Comparison of ENCODE assay signal across 9 cellular contexts in the genomic region with DNA sequence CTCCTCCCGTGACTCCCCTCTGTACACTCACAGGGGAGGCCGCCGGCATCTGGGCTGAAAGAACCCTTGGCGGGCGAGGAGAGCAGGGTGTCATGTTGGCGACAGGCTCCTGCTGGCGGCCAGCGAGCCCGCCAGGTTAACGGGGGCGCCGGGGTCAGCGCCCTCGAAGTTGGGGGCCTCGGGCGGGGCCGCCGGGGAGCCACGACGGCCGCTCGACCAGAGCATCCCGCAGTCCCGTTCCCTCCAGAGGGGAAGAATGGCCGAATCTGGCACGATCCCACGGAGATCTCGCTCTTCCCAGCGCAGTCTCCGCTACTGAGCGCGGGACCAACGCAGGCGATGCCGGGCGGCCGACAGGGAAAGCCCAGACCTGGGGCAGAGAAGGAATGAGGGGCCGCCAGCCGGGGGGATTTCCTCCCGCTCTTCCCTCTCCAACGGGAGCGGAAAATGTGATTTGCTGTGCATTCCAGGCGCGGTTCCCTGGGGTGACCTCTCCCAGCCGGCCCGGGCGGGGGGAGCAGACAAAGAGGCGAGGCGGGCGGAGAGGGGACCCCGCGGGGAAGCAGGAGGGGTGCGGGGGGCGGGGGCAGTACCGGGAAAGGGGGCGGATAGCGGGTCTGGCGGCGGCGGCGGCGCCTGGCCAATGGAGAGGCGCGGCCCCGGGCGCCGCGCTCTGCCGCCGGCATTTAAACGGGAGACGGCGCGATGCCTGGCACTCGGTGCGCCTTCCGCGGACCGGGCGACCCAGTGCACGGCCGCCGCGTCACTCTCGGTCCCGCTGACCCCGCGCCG. TPM values are rescaled to one million over a fixed set of nuclear protein-coding genes. Genes with fewer than 3 reads are reported as not detected.
DNase-seq lines count a peak whose midpoint lies in the region; ATAC-seq, FAIRE-seq and TF ChIP-seq lines count a peak whose summit lies in the region.
"Had no signal": no experiment of that assay in that cellular context is flagged by ENCODE, and none has a peak within 500 bp of the region (broad histone marks: within the 10 kb centered on the region; RNA-seq: fewer than 3 reads in every experiment).

A gene (plus strand): TSS at position 715 of the 792 bp plus-strand sequence. CDS start 12,687 bp downstream, outside the sequence.

- H3K36me3 ChIP-seq in heart right ventricle: no peaks in the 10 kb centered on the region
- H3K36me3 ChIP-seq in right atrium auricular region: no peaks in the 10 kb centered on the region
- no peaks in the 10 kb centered on the region for H3K36me3 ChIP-seq in ectodermal cell (ENCODE audit: control insufficient read depth, insufficient read depth, low read length)
- H3K36me3 ChIP-seq in urinary bladder (ENCODE audit: insufficient read depth): no peaks in the 10 kb centered on the region

- no peak for FAIRE-seq in GM12892 (lab: Jason Lieb, UNC)

- peak within 1 kb of the TSS in 8 of 10 donors; percentile 11 to 41 (median 32) for H3K4me3 ChIP-seq in heart right ventricle
- peak within 1 kb of the TSS in 1 of 2 donors; percentile 32 for H3K4me3 ChIP-seq in right atrium auricular region
- peak within 1 kb of the TSS; percentile 49 for H3K4me3 ChIP-seq in ectodermal cell (ENCODE audit: insufficient read depth, low read depth, low read length)
- peak within 1 kb of the TSS; percentile 15 for H3K4me3 ChIP-seq in urinary bladder (ENCODE audit: low read depth, low read length)

- intact Hi-C loops in heart right ventricle (cut with DNase I): no loop called here

- H3K27me3 ChIP-seq in heart right ventricle (peaks cover 23 to 97% (median 89%) of the 10 kb centered on the region in 7 donors), right atrium auricular region (peaks cover 23 to 29% of the 10 kb centered on the region in 2 donors), ectodermal cell (ENCODE audit: control insufficient read depth, insufficient read depth, low read length, poor library complexity, severe bottlenecking) (peaks cover 80% of the 10 kb centered on the region)

- ATAC-seq in heart right ventricle: no peak
- ATAC-seq in GM21515 (IDR thresholded peaks at IDR 0.05; ENCODE audit: unreplicated experiment): no peak

- DNase-seq in heart right ventricle: no peak
- no peak for DNase-seq in right atrium auricular region (ENCODE audit: low spot score)
- no peak for DNase-seq in mucosa of gallbladder (ENCODE audit: low spot score)
- no peak for DNase-seq in stimulated activated CD4-positive, alpha-beta T cell treated with anti-CD3 and anti-CD28 coated beads, Interleukin-2, amount 100 ng/mL, for 48 hours
- DNase-seq in GM12892 (ENCODE audit: insufficient read length): no peak

- 1% methylated on average over 71 to 89 of the region's 89 CpGs for WGBS in heart right ventricle, 2 donors
- 0% methylated on average over 89 of the region's 89 CpGs for WGBS in ectodermal cell, 2 experiments
- under 1% methylated on average over 89 of the region's 89 CpGs for WGBS in urinary bladder

- TF ChIP-seq CTCF in heart right ventricle (IDR thresholded peaks at IDR 0.05) (no peak), right atrium auricular region (IDR thresholded peaks at IDR 0.05) (no peak)

- no peak within 1 kb of the TSS for H3K27ac ChIP-seq in heart right ventricle
- H3K27ac ChIP-seq in right atrium auricular region: no peak within 1 kb of the TSS
- peak within 1 kb of the TSS; percentile 31 for H3K27ac ChIP-seq in ectodermal cell (ENCODE audit: insufficient read depth, low read depth, low read length, poor library complexity, severe bottlenecking)
- no peak within 1 kb of the TSS for H3K27ac ChIP-seq in urinary bladder (ENCODE audit: low read depth)

- no peak for TF ChIP-seq POLR2A in GM12892 (IDR thresholded peaks at IDR 0.05; ENCODE audit: low read depth, low read length)

- H3K4me1 ChIP-seq in heart right ventricle (peaks cover 0 to 30% (median 13%) of the 10 kb centered on the region in 9 donors), right atrium auricular region (peaks cover 0 to 23% of the 10 kb centered on the region in 2 donors), ectodermal cell (ENCODE audit: control insufficient read depth, insufficient read depth, low read length) (no peaks in the 10 kb centered on the region), urinary bladder (ENCODE audit: insufficient read depth) (peaks cover 1% of the 10 kb centered on the region)

- H3K9me3 ChIP-seq in heart right ventricle (no peaks in the 10 kb centered on the region), right atrium auricular region (no peaks in the 10 kb centered on the region), ectodermal cell (ENCODE audit: control insufficient read depth, low read length) (no peaks in the 10 kb centered on the region)

RNA-seq across cellular contexts. Expression of the gene that starts here (rescaled TPM):
- under 1 TPM in 8 of 10 donors, not detected in 2; 0.06 to 0.37 (median 0.19) TPM for total RNA-seq in heart right ventricle
- polyA plus RNA-seq in heart right ventricle: under 1 TPM in 1 of 2 donors, not detected in 1; 0.03 TPM
- total RNA-seq in right atrium auricular region: under 1 TPM in 1 of 2 donors, not detected in 1; 0.43 TPM
- polyA plus RNA-seq in ectodermal cell (2013, experiment 1 of 4): 26.1 TPM
- polyA plus RNA-seq in ectodermal cell (2013, experiment 2 of 4): 23.4 TPM
- polyA plus RNA-seq in ectodermal cell (2013, experiment 3 of 4): 15.6 TPM
- 16.8 TPM for polyA plus RNA-seq in ectodermal cell (2013, experiment 4 of 4)
- total RNA-seq in mucosa of gallbladder: 293 TPM
- 8.7 TPM for total RNA-seq in urinary bladder
- polyA plus RNA-seq in urinary bladder: 1.2 TPM
- not detected for polyA plus RNA-seq in GM12892 (2012; ENCODE audit: missing spikeins)
- total RNA-seq: activated CD8-positive, alpha-beta memory T cell treated with anti-CD3 and anti-CD28 coated beads for 36 hours had no signal

Comparison
In these comparisons a context has a peak if more than half of its experiments do, and no peak if none do; other contexts are left out.
1. RNA of the gene that starts here (total RNA-seq): 293 TPM in mucosa of gallbladder (single experiment); 8.7 TPM in urinary bladder (single experiment), 0.43 TPM in right atrium auricular region and 0.06 to 0.37 TPM in heart right ventricle; every median in the first group is over 10 times any median in the second.